19 cellular contexts compared by ENCODE assay signal in the genomic region with DNA sequence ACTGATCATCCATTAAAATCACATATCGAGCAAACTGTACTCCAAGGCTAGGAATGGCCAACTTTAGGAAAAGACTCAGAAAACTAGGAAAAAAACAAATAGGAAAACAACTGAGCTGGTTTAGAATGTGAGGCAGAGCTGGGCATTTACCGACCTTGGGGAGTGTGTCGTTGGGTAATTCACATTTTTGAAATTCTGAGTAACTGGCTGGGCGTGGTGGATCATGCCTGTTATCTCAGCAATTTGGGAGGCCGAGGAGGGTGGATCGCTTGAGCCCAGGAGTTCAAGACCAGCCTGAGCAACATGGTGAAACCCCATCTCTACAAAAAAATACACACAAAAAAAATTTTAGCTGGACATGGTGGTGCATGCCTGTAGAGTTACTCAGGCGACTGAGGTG.
DNase-seq lines count a peak whose midpoint lies in the region; ATAC-seq and TF ChIP-seq lines count a peak whose summit lies in the region.
"Had no signal": no experiment of that assay in that cellular context is flagged by ENCODE, and none has a peak within 500 bp of the region (broad histone marks: within the 10 kb centered on the region; RNA-seq: fewer than 3 reads in every experiment).

No MANE protein-coding gene starts in this region.

- POLR2A ChIA-PET in Caco-2 (lab: Charles Lee) = interaction anchor here (0.8 kb wide), 1 partner anchor 10 kb away, joined by 4 read pairs; no protein-coding TSS in a partner anchor

- H3K79me2 ChIP-seq in hepatocyte = no peaks in the 10 kb centered on the region
- H3K79me2 ChIP-seq in trophoblast cell (ENCODE audit: control insufficient read depth, insufficient read depth, low read length, poor library complexity) = no peaks in the 10 kb centered on the region

- peak overlapping the region; percentile 86 for H3K27ac Mint-ChIP-seq in Caco-2 (ENCODE audit: unreplicated experiment)
- H3K27ac Mint-ChIP-seq in stimulated activated memory B cell treated with anti-CD40 and anti-IgM and Interleukin-4, amounts not matched to agents 10 μg/mL and 1 μg/mL and 100 μg/mL, for 72 hours = no peak overlapping the region
- H3K27ac Mint-ChIP-seq: activated CD4-positive, alpha-beta T cell treated with anti-CD3 and anti-CD28 coated beads for 36 hours; activated naive CD8-positive, alpha-beta T cell treated with anti-CD3 and anti-CD28 coated beads, Interleukin-2, amount 10 ng/mL, durations not matched to agents 7 days and 5 days; neural progenitor cell; stimulated activated naive CD8-positive, alpha-beta T cell treated with anti-CD3 and anti-CD28 coated beads, Interleukin-15, Interleukin-2, amounts not matched to agents 100 ng/mL and 50 ng/mL, for 24 hours had no signal

- no peak overlapping the region for H3K4ac ChIP-seq in trophoblast cell (ENCODE audit: low read depth, low read length)

- DNase-seq in Caco-2 (peak; percentile 18 to 59), SK-N-MC (ENCODE audit: low read depth, low spot score) (no peak), hepatocyte (ENCODE audit: low spot score) (peak; percentile 48), trophoblast cell (peak; percentile 88 to 94), iPS-NIHi11 (ENCODE audit: low spot score) (no peak)
- no peak for DNase-seq in activated CD4-positive, CD25-positive, alpha-beta regulatory T cell treated with anti-CD3 and anti-CD28 coated beads, Interleukin-2, amount 50 U/mL, for 72 hours
- DNase-seq in activated T-cell treated with anti-CD3 and anti-CD28 coated beads, Interleukin-2, amount 50 U/mL, for 48 hours = no peak
- DNase-seq: activated CD4-positive, alpha-beta T cell treated with anti-CD3 and anti-CD28 coated beads for 36 hours; activated naive CD8-positive, alpha-beta T cell treated with anti-CD3 and anti-CD28 coated beads, Interleukin-2, amount 10 ng/mL, durations not matched to agents 7 days and 5 days; BE2C; Karpas-422; left ventricle myocardium superior; NCI-H1694; NCI-H524; RPMI8226 had no signal

- H2AFZ ChIP-seq in hepatocyte (no peak overlapping the region), trophoblast cell (ENCODE audit: insufficient read depth, low read length, poor library complexity) (no peak overlapping the region)
- H2AFZ ChIP-seq: neural progenitor cell had no signal

- no peaks in the 10 kb centered on the region for H4K20me1 ChIP-seq in hepatocyte (ENCODE audit: insufficient read depth, poor library complexity, severe bottlenecking)

- BruUV-seq in Caco-2 (replicated peaks; lab: Mats Ljungman, UMichigan) = no TSS peak

- no peak overlapping the region for H4K8ac ChIP-seq in trophoblast cell (ENCODE audit: low read depth, low read length)

- no peaks in the 10 kb centered on the region for H3K36me3 Mint-ChIP-seq in Caco-2 (ENCODE audit: insufficient read depth, unreplicated experiment)
- no peaks in the 10 kb centered on the region for H3K36me3 Mint-ChIP-seq in stimulated activated memory B cell treated with anti-CD40 and anti-IgM and Interleukin-4, amounts not matched to agents 10 μg/mL and 1 μg/mL and 100 μg/mL, for 72 hours
- H3K36me3 Mint-ChIP-seq: activated naive CD8-positive, alpha-beta T cell treated with anti-CD3 and anti-CD28 coated beads, Interleukin-2, amount 10 ng/mL, durations not matched to agents 7 days and 5 days had no signal

- intact Hi-C loops in Caco-2 (cut with micrococcal nuclease; ENCODE audit: unreplicated experiment) = loop anchor here (2.0 to 10.0 kb wide), 3 partner anchors 70 to 297 kb away; partner anchors contain the start of gene ZFAND5

- H3K4me1 Mint-ChIP-seq in Caco-2 (ENCODE audit: low read depth, unreplicated experiment) = peaks cover 7% of the 10 kb centered on the region
- H3K4me1 Mint-ChIP-seq in stimulated activated memory B cell treated with anti-CD40 and anti-IgM and Interleukin-4, amounts not matched to agents 10 μg/mL and 1 μg/mL and 100 μg/mL, for 72 hours = peaks cover 21% of the 10 kb centered on the region
- H3K4me1 Mint-ChIP-seq: activated naive CD8-positive, alpha-beta T cell treated with anti-CD3 and anti-CD28 coated beads, Interleukin-2, amount 10 ng/mL, durations not matched to agents 7 days and 5 days; central memory CD8-positive, alpha-beta T cell had no signal

- H2AK5ac ChIP-seq in trophoblast cell (ENCODE audit: low read length) = no peak overlapping the region

- no peaks in the 10 kb centered on the region for H3K27me3 Mint-ChIP-seq in Caco-2 (ENCODE audit: insufficient read depth, unreplicated experiment)
- no peaks in the 10 kb centered on the region for H3K27me3 Mint-ChIP-seq in stimulated activated memory B cell treated with anti-CD40 and anti-IgM and Interleukin-4, amounts not matched to agents 10 μg/mL and 1 μg/mL and 100 μg/mL, for 72 hours
- H3K27me3 Mint-ChIP-seq: activated CD4-positive, alpha-beta T cell treated with anti-CD3 and anti-CD28 coated beads for 36 hours had no signal

- no peak overlapping the region for H2BK12ac ChIP-seq in trophoblast cell (ENCODE audit: low read length)

- H3K79me1 ChIP-seq in trophoblast cell (ENCODE audit: low read length) = no peaks in the 10 kb centered on the region

- no peaks in the 10 kb centered on the region for H3K9me2 ChIP-seq in hepatocyte (replicated peaks; ENCODE audit: insufficient read depth)

- no peak overlapping the region for H4K91ac ChIP-seq in trophoblast cell (ENCODE audit: low read depth, low read length)

- ATAC-seq in stimulated activated memory B cell treated with anti-CD40 and anti-IgM and Interleukin-4, amounts not matched to agents 10 μg/mL and 1 μg/mL and 100 μg/mL, for 72 hours = no peak
- ATAC-seq: activated CD4-positive, alpha-beta T cell treated with anti-CD3 and anti-CD28 coated beads for 36 hours; left ventricle myocardium superior had no signal

- no peak overlapping the region for H3K4me3 Mint-ChIP-seq in Caco-2 (ENCODE audit: unreplicated experiment)
- H3K4me3 Mint-ChIP-seq in stimulated activated memory B cell treated with anti-CD40 and anti-IgM and Interleukin-4, amounts not matched to agents 10 μg/mL and 1 μg/mL and 100 μg/mL, for 72 hours = no peak overlapping the region
- H3K4me3 Mint-ChIP-seq: activated CD4-positive, alpha-beta T cell treated with anti-CD3 and anti-CD28 coated beads for 36 hours; activated naive CD8-positive, alpha-beta T cell treated with anti-CD3 and anti-CD28 coated beads, Interleukin-2, amount 10 ng/mL, durations not matched to agents 7 days and 5 days; central memory CD8-positive, alpha-beta T cell; neural progenitor cell; stimulated activated naive CD8-positive, alpha-beta T cell treated with anti-CD3 and anti-CD28 coated beads, Interleukin-15, Interleukin-2, amounts not matched to agents 100 ng/mL and 50 ng/mL, for 24 hours had no signal

- no peaks in the 10 kb centered on the region for H3K27me3 ChIP-seq in Caco-2 (replicated peaks; ENCODE audit: control insufficient read depth, insufficient read depth, low read length)
- no peaks in the 10 kb centered on the region for H3K27me3 ChIP-seq in hepatocyte
- H3K27me3 ChIP-seq in trophoblast cell (ENCODE audit: insufficient read depth, low read length) = no peaks in the 10 kb centered on the region
- H3K27me3 ChIP-seq: BE2C, neural progenitor cell had no signal

- H3K4me3 ChIP-seq in Caco-2 (ENCODE audit: low read depth, low read length) (no peak overlapping the region), SK-N-MC (no peak overlapping the region), hepatocyte (no peak overlapping the region), trophoblast cell (ENCODE audit: low read depth, low read length) (no peak overlapping the region)
- H3K4me3 ChIP-seq: neural progenitor cell had no signal

- no peak overlapping the region for H3K23ac ChIP-seq in trophoblast cell (ENCODE audit: low read length)

- 63% methylated on average over 7 of the region's 7 CpGs for WGBS in hepatocyte (ENCODE audit: low lambda C conversion rate, missing lambda C conversion rate)
- no CpG with 5 or more reads among the region's 7 CpGs for WGBS in trophoblast cell (ENCODE audit: extremely low coverage, insufficient coverage, insufficient read length)

- H3K9me3 ChIP-seq in Caco-2 = no peaks in the 10 kb centered on the region
- no peaks in the 10 kb centered on the region for H3K9me3 ChIP-seq in SK-N-MC (ENCODE audit: low read depth, low read length)
- H3K9me3 ChIP-seq in hepatocyte (ENCODE audit: low read depth) = no peaks in the 10 kb centered on the region
- peaks cover under 1% of the 10 kb centered on the region for H3K9me3 ChIP-seq in trophoblast cell (ENCODE audit: insufficient read depth, low read depth, low read length)
- H3K9me3 ChIP-seq: BE2C had no signal

- peak overlapping the region; percentile 3 for H3K4me2 ChIP-seq in hepatocyte
- no peak overlapping the region for H3K4me2 ChIP-seq in trophoblast cell (ENCODE audit: low read length)
- H3K4me2 ChIP-seq: neural progenitor cell had no signal

- no peaks in the 10 kb centered on the region for H3K36me3 ChIP-seq in Caco-2 (ENCODE audit: control insufficient read depth, insufficient read depth, low read length)
- H3K36me3 ChIP-seq in SK-N-MC (ENCODE audit: insufficient read depth, low read length) = no peaks in the 10 kb centered on the region
- no peaks in the 10 kb centered on the region for H3K36me3 ChIP-seq in hepatocyte (replicated peaks; ENCODE audit: insufficient read depth, low read depth)
- H3K36me3 ChIP-seq in trophoblast cell (ENCODE audit: control insufficient read depth in 1 of 2, insufficient read depth in 2 of 2, low read length in 2 of 2) = no peaks in the 10 kb centered on the region
- H3K36me3 ChIP-seq: BE2C, neural progenitor cell had no signal

- H3K14ac ChIP-seq in trophoblast cell (ENCODE audit: low read length) = no peak overlapping the region

- no peak overlapping the region for H3K18ac ChIP-seq in trophoblast cell (ENCODE audit: low read length)

- CTCF ChIA-PET in Caco-2 (lab: Charles Lee) = no interaction called here

- peaks cover 3% of the 10 kb centered on the region; the same call in 1 of the 2 replicates for H3K4me1 ChIP-seq in Caco-2
- H3K4me1 ChIP-seq in hepatocyte (ENCODE audit: insufficient read depth) = peaks cover 23% of the 10 kb centered on the region
- H3K4me1 ChIP-seq in trophoblast cell (ENCODE audit: control insufficient read depth in 1 of 2, insufficient read depth in 2 of 2, low read length in 2 of 2) = no peaks in the 10 kb centered on the region
- H3K4me1 ChIP-seq: BE2C, neural progenitor cell had no signal

- no peaks in the 10 kb centered on the region for H3K9me3 Mint-ChIP-seq in Caco-2 (ENCODE audit: unreplicated experiment)
- H3K9me3 Mint-ChIP-seq in stimulated activated memory B cell treated with anti-CD40 and anti-IgM and Interleukin-4, amounts not matched to agents 10 μg/mL and 1 μg/mL and 100 μg/mL, for 72 hours = no peaks in the 10 kb centered on the region
- H3K9me3 Mint-ChIP-seq: activated naive CD8-positive, alpha-beta T cell treated with anti-CD3 and anti-CD28 coated beads, Interleukin-2, amount 10 ng/mL, durations not matched to agents 7 days and 5 days; central memory CD8-positive, alpha-beta T cell; stimulated activated naive CD8-positive, alpha-beta T cell treated with anti-CD3 and anti-CD28 coated beads, Interleukin-15, Interleukin-2, amounts not matched to agents 100 ng/mL and 50 ng/mL, for 24 hours had no signal

- H3K27ac ChIP-seq in SK-N-MC (no peak overlapping the region), hepatocyte (peak overlapping the region; percentile 87), trophoblast cell (ENCODE audit: low read depth, low read length) (no peak overlapping the region)
- H3K27ac ChIP-seq: neural progenitor cell had no signal

- H4K12ac ChIP-seq in trophoblast cell (ENCODE audit: low read depth, low read length) = no peak overlapping the region

- H2BK120ac ChIP-seq in trophoblast cell (ENCODE audit: insufficient read depth, low read length, poor library complexity) = no peak overlapping the region

- H3K9ac ChIP-seq in SK-N-MC (ENCODE audit: insufficient read length) (peak overlapping the region; percentile 13), trophoblast cell (ENCODE audit: low read length) (no peak overlapping the region)
- H3K9ac ChIP-seq: neural progenitor cell had no signal

- TF ChIP-seq CTCF in Caco-2 (IDR thresholded peaks at IDR 0.05; ENCODE audit: insufficient read depth in 1 of 2, low read depth in 1 of 2, low read length in 1 of 2, severe bottlenecking in 1 of 2, unreplicated experiment in 1 of 2) (no peak), hepatocyte (IDR thresholded peaks at IDR 0.05; ENCODE audit: poor library complexity) (no peak)

- H2BK5ac ChIP-seq in trophoblast cell (ENCODE audit: low read depth, low read length, poor library complexity) = no peak overlapping the region

Comparison
In these comparisons a context has a peak if more than half of its experiments do, and no peak if none do; other contexts are left out.
1. DNase-seq: peak in Caco-2 (2 of 2), hepatocyte (single experiment) and trophoblast cell (2 of 2); none in SK-N-MC (single experiment), iPS-NIHi11 (single experiment), activated CD4-positive, CD25-positive, alpha-beta regulatory T cell treated with anti-CD3 and anti-CD28 coated beads, Interleukin-2, amount 50 U/mL, for 72 hours (single experiment) and activated T-cell treated with anti-CD3 and anti-CD28 coated beads, Interleukin-2, amount 50 U/mL, for 48 hours (0 of 2).